31 cellular contexts compared by ENCODE assay signal in genomic region chr9:87883274-87883673, GRCh38. TPM values are rescaled to one million over a fixed set of nuclear protein-coding genes. Genes with fewer than 3 reads are reported as not detected.
"Had no signal": no experiment of that assay in that cellular context is flagged by ENCODE, and none has a peak within 500 bp of the region (broad histone marks: within the 10 kb centered on the region; RNA-seq: fewer than 3 reads in every experiment).

No MANE protein-coding gene starts in this region.

- H3K9me3 Mint-ChIP-seq: naive thymus-derived CD4-positive, alpha-beta T cell; stimulated activated naive CD8-positive, alpha-beta T cell treated with anti-CD3 and anti-CD28 coated beads, Interleukin-15, Interleukin-2, amounts not matched to agents 100 ng/mL and 50 ng/mL, for 24 hours had no signal

- H3K9me3 ChIP-seq: ovary, testis had no signal

- ATAC-seq: esophagus mucosa; heart right ventricle; naive thymus-derived CD4-positive, alpha-beta T cell; right cardiac atrium had no signal

- H3K4me3 Mint-ChIP-seq: naive thymus-derived CD4-positive, alpha-beta T cell; nephron progenitor cell; stimulated activated naive CD8-positive, alpha-beta T cell treated with anti-CD3 and anti-CD28 coated beads, Interleukin-15, Interleukin-2, amounts not matched to agents 100 ng/mL and 50 ng/mL, for 24 hours had no signal

- H3K27me3 Mint-ChIP-seq: stimulated activated naive CD8-positive, alpha-beta T cell treated with anti-CD3 and anti-CD28 coated beads, Interleukin-15, Interleukin-2, amounts not matched to agents 100 ng/mL and 50 ng/mL, for 24 hours had no signal

- H3K4me1 ChIP-seq: heart right ventricle, testis, tibial nerve had no signal

- H3K36me3 Mint-ChIP-seq: naive thymus-derived CD4-positive, alpha-beta T cell had no signal

- H3K27ac ChIP-seq: coronary artery, heart right ventricle, ovary, testis, tibial nerve had no signal

- H3K36me3 ChIP-seq: heart right ventricle, ovary, tibial nerve had no signal

- FAIRE-seq: endometrium, frontal cortex, islet of Langerhans, small intestine, urothelium cell line had no signal

- H3K27ac Mint-ChIP-seq: naive thymus-derived CD4-positive, alpha-beta T cell; nephron progenitor cell; stimulated activated naive CD8-positive, alpha-beta T cell treated with anti-CD3 and anti-CD28 coated beads, Interleukin-15, Interleukin-2, amounts not matched to agents 100 ng/mL and 50 ng/mL, for 24 hours had no signal

- DNase-seq: effector CD8-positive, alpha-beta T cell; heart right ventricle; hypothalamus; mammary epithelial cell; nucleus accumbens; right cardiac atrium; small intestine; stimulated activated CD4-positive, alpha-beta T cell treated with anti-CD3 and anti-CD28 coated beads, Interleukin-12 subunit alpha, Interleukin-12 subunit beta, amount 100 ng/mL, for 4 hours; stimulated activated CD4-positive, alpha-beta T cell treated with anti-CD3 and anti-CD28 coated beads, Interleukin-2, amount 100 ng/mL, for 48 hours; testis had no signal

- H3K27me3 ChIP-seq: ovary, testis, tibial nerve had no signal

- H3K4me3 ChIP-seq: coronary artery, heart right ventricle, ovary, testis, tibial nerve had no signal

RNA-seq across cellular contexts. Expression of gene SPATA31E1, which starts 0.6 kb away (rescaled TPM):
- total RNA-seq: chondrocyte; dermis microvascular lymphatic vessel endothelial cell; esophagus mucosa; fibroblast of lung; frontal cortex; glomerular endothelial cell; heart right ventricle; left lobe of liver; lower leg skin; mammary epithelial cell; mesenteric fat pad; mononuclear cell; naive thymus-derived CD4-positive, alpha-beta T cell; ovary; posterior vena cava; right cardiac atrium; subcutaneous adipose tissue; tibial nerve had no signal
- polyA plus RNA-seq: fibroblast of lung; heart right ventricle; mammary epithelial cell; naive thymus-derived CD4-positive, alpha-beta T cell; ovary; right cardiac atrium; small intestine had no signal

RNA-seq across cellular contexts. Expression of gene SPATA31C1, which starts 34.5 kb away (rescaled TPM):
- total RNA-seq: chondrocyte; dermis microvascular lymphatic vessel endothelial cell; esophagus mucosa; fibroblast of lung; frontal cortex; glomerular endothelial cell; heart right ventricle; left lobe of liver; lower leg skin; mammary epithelial cell; mesenteric fat pad; mononuclear cell; naive thymus-derived CD4-positive, alpha-beta T cell; ovary; posterior vena cava; right cardiac atrium; subcutaneous adipose tissue; tibial nerve had no signal
- polyA plus RNA-seq: fibroblast of lung; heart right ventricle; mammary epithelial cell; naive thymus-derived CD4-positive, alpha-beta T cell; ovary; right cardiac atrium; small intestine had no signal
